9 cellular contexts compared by ENCODE assay signal in genomic region chr13:52459668-52460067, GRCh38. TPM values are rescaled to one million over a fixed set of nuclear protein-coding genes. Genes with fewer than 3 reads are reported as not detected.
DNase-seq lines count a peak whose midpoint lies in the region; ATAC-seq, FAIRE-seq and TF ChIP-seq lines count a peak whose summit lies in the region.
"Had no signal": no experiment of that assay in that cellular context is flagged by ENCODE, and none has a peak within 500 bp of the region (broad histone marks: within the 10 kb centered on the region; RNA-seq: fewer than 3 reads in every experiment).

No MANE protein-coding gene starts in this region.

- DNase-seq in GM04504 (ENCODE audit: low read depth) (peak; percentile 38), Panc1 (ENCODE audit: low read depth, low spot score) (peak; percentile 38), endothelial cell of umbilical vein (ENCODE audit: low read depth, low spot score) (peak; percentile 47), osteocyte (ENCODE audit: extremely low spot score, unreplicated experiment) (no peak), HTR-8/SVneo (ENCODE audit: insufficient read length, low spot score) (no peak)
- DNase-seq: effector CD4-positive, alpha-beta T cell; heart right ventricle had no signal

- peaks cover 76% of the 10 kb centered on the region for H3K79me2 ChIP-seq in endothelial cell of umbilical vein (ENCODE audit: control insufficient read depth, insufficient read depth, low read length)

- peaks cover 9% of the 10 kb centered on the region; the same call in 1 of the 2 replicates for H3K4me1 ChIP-seq in Panc1 (ENCODE audit: control insufficient read depth, insufficient read depth, low read length)
- peaks cover 17% of the 10 kb centered on the region for H3K4me1 ChIP-seq in endothelial cell of umbilical vein (ENCODE audit: control insufficient read depth, extremely low read depth, insufficient read depth, low read length)

- POLR2A ChIA-PET in Panc1 (lab: Charles Lee), result interaction anchor here (0.5 kb wide), 1 partner anchor 27 kb away, joined by 3 read pairs; no protein-coding TSS in a partner anchor
- POLR2A ChIA-PET in endothelial cell of umbilical vein (lab: Charles Lee), result no interaction called here

- FAIRE-seq in endothelial cell of umbilical vein (lab: Jason Lieb, UNC) (no peak), HTR-8/SVneo (lab: Jason Lieb, UNC) (no peak)

- H3K4me1 Mint-ChIP-seq in osteocyte (ENCODE audit: unreplicated experiment), result peaks cover 33% of the 10 kb centered on the region

- intact Hi-C loops in Panc1 (cut with micrococcal nuclease; ENCODE audit: unreplicated experiment), result no loop called here
- intact Hi-C loops in endothelial cell of umbilical vein (cut with micrococcal nuclease), result loop anchor here (10.0 kb wide), 2 partner anchors 305 to 655 kb away; partner anchors contain the start of genes DHRS12 and NEK3

- no TSS peak for BruUV-seq in Panc1 (replicated peaks; lab: Mats Ljungman, UMichigan)
- no TSS peak for BruUV-seq in endothelial cell of umbilical vein (replicated peaks; lab: Mats Ljungman, UMichigan)

- H3K9me1 ChIP-seq in endothelial cell of umbilical vein (replicated peaks; ENCODE audit: control insufficient read depth, extremely low read depth, insufficient read depth, low read length), result no peaks in the 10 kb centered on the region

- peak overlapping the region; percentile 14 for H3K27ac Mint-ChIP-seq in osteocyte (ENCODE audit: unreplicated experiment)

- H3K36me3 ChIP-seq in Panc1 (ENCODE audit: control insufficient read depth, insufficient read depth, low read length) (peaks cover 48% of the 10 kb centered on the region), endothelial cell of umbilical vein (ENCODE audit: control insufficient read depth in 2 of 2, extremely low read depth in 1 of 2, insufficient read depth in 2 of 2, low read length in 2 of 2) (peaks cover 0 to 11% of the 10 kb centered on the region in 2 experiments)

- H2AFZ ChIP-seq in endothelial cell of umbilical vein (ENCODE audit: low read depth, low read length), result no peak overlapping the region

- H3K4me3 ChIP-seq in Panc1 (ENCODE audit: low read depth in 2 of 2, low read length in 2 of 2), result no peak overlapping the region
- no peak overlapping the region for H3K4me3 ChIP-seq in endothelial cell of umbilical vein (replicated peaks in 1 of 3; ENCODE audit: insufficient read depth in 1 of 3, low read depth in 1 of 3, low read length in 3 of 3)
- H3K4me3 ChIP-seq: heart right ventricle had no signal

- H3K4me3 Mint-ChIP-seq in osteocyte (ENCODE audit: unreplicated experiment), result no peak overlapping the region

- TF ChIP-seq POLR2A in endothelial cell of umbilical vein (IDR thresholded peaks at IDR 0.05; ENCODE audit: low read depth, low read length), result no peak

- peaks cover 14% of the 10 kb centered on the region for H3K36me3 Mint-ChIP-seq in osteocyte (ENCODE audit: unreplicated experiment)

- no peak overlapping the region for H3K9ac ChIP-seq in endothelial cell of umbilical vein (replicated peaks; ENCODE audit: extremely low read depth, insufficient read depth, low read length)

- dilution Hi-C loops in endothelial cell of umbilical vein (cut with MboI; ENCODE audit: extremely low pct_ligation_motif_present, low sequenced_read_pairs), result no loop called here

- H3K9me3 ChIP-seq in Panc1 (ENCODE audit: control insufficient read depth, insufficient read depth, low read depth, low read length) (no peaks in the 10 kb centered on the region), endothelial cell of umbilical vein (replicated peaks; ENCODE audit: control insufficient read depth, insufficient read depth, low read length) (no peaks in the 10 kb centered on the region)
- H3K9me3 ChIP-seq: heart right ventricle had no signal

- TF ChIP-seq CTCF in Panc1 (IDR thresholded peaks at IDR 0.05), result no peak
- no peak for TF ChIP-seq CTCF in endothelial cell of umbilical vein (IDR thresholded peaks at IDR 0.05; ENCODE audit: extremely low read depth in 1 of 2, insufficient read depth in 1 of 2, low read depth in 1 of 2, low read length in 2 of 2)
- no peak for TF ChIP-seq CTCF in osteocyte (IDR thresholded peaks at IDR 0.05)

- no peak overlapping the region for H3K27ac ChIP-seq in Panc1 (ENCODE audit: low read length)
- no peak overlapping the region for H3K27ac ChIP-seq in endothelial cell of umbilical vein (ENCODE audit: insufficient read depth, low read depth, low read length)
- H3K27ac ChIP-seq: heart right ventricle had no signal

- H3K27me3 ChIP-seq in Panc1 (ENCODE audit: control insufficient read depth, insufficient read depth, low read length), result no peaks in the 10 kb centered on the region
- no peaks in the 10 kb centered on the region for H3K27me3 ChIP-seq in endothelial cell of umbilical vein (ENCODE audit: control insufficient read depth in 2 of 2, insufficient read depth in 2 of 2, low read length in 2 of 2)
- H3K27me3 ChIP-seq: heart right ventricle had no signal

- no peaks in the 10 kb centered on the region for H3K27me3 Mint-ChIP-seq in osteocyte (ENCODE audit: unreplicated experiment)

- CTCF ChIA-PET in Panc1 (lab: Charles Lee), result no interaction called here
- CTCF ChIA-PET in endothelial cell of umbilical vein (lab: Charles Lee), result interaction anchor here (1.9 kb wide), 1 partner anchor 9 kb away, joined by 11 read pairs; the partner anchor contains the start of gene VPS36

- no peaks in the 10 kb centered on the region for H4K20me1 ChIP-seq in endothelial cell of umbilical vein (replicated peaks; ENCODE audit: control insufficient read depth, extremely low read depth, insufficient read depth, low read length)

- ATAC-seq in Panc1, result no peak
- ATAC-seq in activated CD4-positive, CD25-positive, alpha-beta regulatory T cell treated with anti-CD3 and anti-CD28 coated beads, Interleukin-2, amount 50 U/mL, for 24 hours, result no peak
- ATAC-seq in HG03469 (IDR thresholded peaks at IDR 0.05; ENCODE audit: unreplicated experiment), result no peak
- ATAC-seq: heart right ventricle had no signal

- in situ Hi-C loops in Panc1 (cut with HindIII; ENCODE audit: low pct_unique_long_range_greater_than_20kb, low sequenced_read_pairs), result no loop called here

- H3K4me2 ChIP-seq in endothelial cell of umbilical vein (ENCODE audit: insufficient read depth, low read length), result no peak overlapping the region

- H3K9me3 Mint-ChIP-seq in osteocyte (ENCODE audit: unreplicated experiment), result no peaks in the 10 kb centered on the region

TF ChIP-seq in endothelial cell of umbilical vein, 7 proteins besides CTCF, POLR2A, EP300 and RAD21:
- peak; percentile 36 for TF ChIP-seq JUN (IDR thresholded peaks at IDR 0.05; ENCODE audit: borderline replicate concordance, insufficient read depth, insufficient read length, low read depth)
- no peak for TF ChIP-seq POLR2AphosphoS5 (IDR thresholded peaks at IDR 0.05; ENCODE audit: insufficient read depth, low read depth, low read length)
- no peak for TF ChIP-seq GATA2 (IDR thresholded peaks at IDR 0.05; ENCODE audit: insufficient read depth, insufficient read length, low read depth, low read length)
- no peak for TF ChIP-seq MYC (IDR thresholded peaks at IDR 0.05; ENCODE audit: low read depth, low read length)
- TF ChIP-seq EZH2 (IDR thresholded peaks at IDR 0.05; ENCODE audit: borderline replicate concordance, low read depth, low read length, severe bottlenecking), result no peak

RNA-seq across cellular contexts. Expression of gene CKAP2, which starts 4.4 kb away (rescaled TPM):
- total RNA-seq in Panc1 (2021; ENCODE audit: unreplicated experiment) (51.1 TPM), endothelial cell of umbilical vein (62.3 and 72.1 TPM in 2 replicates), osteocyte (24.5 and 25.8 TPM in 2 replicates)
- polyA plus RNA-seq in Panc1 (2012; ENCODE audit: insufficient read length), result 15.9 TPM
- polyA plus RNA-seq in endothelial cell of umbilical vein, result 6.1 and 9.2 TPM in 2 replicates
- polyA plus RNA-seq in endothelial cell of umbilical vein (2011; cell fraction: cytosol; rRNA removed), result 17.0 and 18.0 TPM in 2 replicates
- polyA plus RNA-seq in endothelial cell of umbilical vein (2011; cell fraction: nucleus; rRNA removed), result 17.3 and 19.4 TPM in 2 replicates
- polyA plus RNA-seq in endothelial cell of umbilical vein (2012), result 32.8 and 60.0 TPM in 2 replicates
- 12.5 TPM in 2 replicates for polyA minus RNA-seq in endothelial cell of umbilical vein
- polyA minus RNA-seq in endothelial cell of umbilical vein (2011; cell fraction: cytosol; rRNA and poly(A)+ RNA removed), result 24.0 TPM
- 13.6 and 21.0 TPM in 2 replicates for polyA minus RNA-seq in endothelial cell of umbilical vein (2011; cell fraction: nucleus; rRNA and poly(A)+ RNA removed)

RNA-seq across cellular contexts. Expression of gene VPS36, which starts 9.2 kb away (rescaled TPM):
- total RNA-seq in Panc1 (2021; ENCODE audit: unreplicated experiment) (32.1 TPM), endothelial cell of umbilical vein (30.4 and 32.3 TPM in 2 replicates), osteocyte (43.6 and 44.3 TPM in 2 replicates)
- polyA plus RNA-seq in Panc1 (2012; ENCODE audit: insufficient read length), result 12.4 TPM
- polyA plus RNA-seq in endothelial cell of umbilical vein, result 13.0 and 14.3 TPM in 2 replicates
- 8.3 and 8.5 TPM in 2 replicates for polyA plus RNA-seq in endothelial cell of umbilical vein (2011; cell fraction: cytosol; rRNA removed)
- polyA plus RNA-seq in endothelial cell of umbilical vein (2011; cell fraction: nucleus; rRNA removed), result 39.2 and 59.9 TPM in 2 replicates
- polyA plus RNA-seq in endothelial cell of umbilical vein (2012), result 20.9 and 22.8 TPM in 2 replicates
- 17.7 and 18.5 TPM in 2 replicates for polyA minus RNA-seq in endothelial cell of umbilical vein
- polyA minus RNA-seq in endothelial cell of umbilical vein (2011; cell fraction: cytosol; rRNA and poly(A)+ RNA removed), result 8.0 TPM
- 31.7 and 37.1 TPM in 2 replicates for polyA minus RNA-seq in endothelial cell of umbilical vein (2011; cell fraction: nucleus; rRNA and poly(A)+ RNA removed)

RNA-seq across cellular contexts. Expression of gene THSD1, which starts 53.7 kb away (rescaled TPM):
- total RNA-seq in Panc1 (2021; ENCODE audit: unreplicated experiment) (3.3 TPM), endothelial cell of umbilical vein (25.2 and 25.4 TPM in 2 replicates), osteocyte (3.1 and 3.7 TPM in 2 replicates)
- polyA plus RNA-seq in Panc1 (2012; ENCODE audit: insufficient read length), result 1.0 TPM
- 23.9 and 27.6 TPM in 2 replicates for polyA plus RNA-seq in endothelial cell of umbilical vein
- polyA plus RNA-seq in endothelial cell of umbilical vein (2011; cell fraction: cytosol; rRNA removed), result 27.3 and 27.8 TPM in 2 replicates
- 34.2 and 36.1 TPM in 2 replicates for polyA plus RNA-seq in endothelial cell of umbilical vein (2011; cell fraction: nucleus; rRNA removed)
- 18.3 and 23.2 TPM in 2 replicates for polyA plus RNA-seq in endothelial cell of umbilical vein (2012)
- polyA minus RNA-seq in endothelial cell of umbilical vein, result 52.2 and 52.9 TPM in 2 replicates
- polyA minus RNA-seq in endothelial cell of umbilical vein (2011; cell fraction: cytosol; rRNA and poly(A)+ RNA removed), result 1.4 TPM
- polyA minus RNA-seq in endothelial cell of umbilical vein (2011; cell fraction: nucleus; rRNA and poly(A)+ RNA removed), result 26.7 and 27.0 TPM in 2 replicates

Comparison
In these comparisons a context has a peak if more than half of its experiments do, and no peak if none do; other contexts are left out.
1. DNase-seq: peak in GM04504 (single experiment), Panc1 (single experiment) and endothelial cell of umbilical vein (single experiment); none in osteocyte (single experiment) and HTR-8/SVneo (single experiment).